20 cellular contexts compared by ENCODE assay signal in genomic region chr4:91267543-91267942, GRCh38.
DNase-seq lines count a peak whose midpoint lies in the region; ATAC-seq, FAIRE-seq and TF ChIP-seq lines count a peak whose summit lies in the region.
"Had no signal": no experiment of that assay in that cellular context is flagged by ENCODE, and none has a peak within 500 bp of the region (broad histone marks: within the 10 kb centered on the region; RNA-seq: fewer than 3 reads in every experiment).

No MANE protein-coding gene starts in this region.

- no peak overlapping the region for H3K4ac ChIP-seq in H1 (replicated peaks; ENCODE audit: insufficient read length, low read depth, low read length)

- H3K27ac ChIP-seq in HUES6 (ENCODE audit: low read depth, low read length) (peak overlapping the region; percentile 76; the same call in 1 of the 2 replicates), H1 (ENCODE audit: low read depth, low read length) (no peak overlapping the region)
- H3K27ac ChIP-seq: sigmoid colon, stomach had no signal

- peaks cover 34% of the 10 kb centered on the region for H3K4me1 Mint-ChIP-seq in mesothelial cell of epicardium
- H3K4me1 Mint-ChIP-seq: activated naive CD8-positive, alpha-beta T cell treated with anti-CD3 and anti-CD28 coated beads for 36 hours; T-cell had no signal

- TF ChIP-seq RAD21 in H1 (IDR thresholded peaks at IDR 0.05 in 1 of 2, conservative IDR thresholded peaks at IDR 0.05 in 1 of 2; ENCODE audit: low read depth in 2 of 2, low read length in 2 of 2), result no peak

- no peaks in the 10 kb centered on the region for H4K20me1 ChIP-seq in H1 (replicated peaks in 1 of 2; ENCODE audit: control insufficient read depth in 1 of 2, insufficient read depth in 2 of 2, low read length in 2 of 2)

- no peaks in the 10 kb centered on the region for H3K79me2 ChIP-seq in H1 (ENCODE audit: control insufficient read depth in 1 of 2, insufficient read depth in 2 of 2, low read length in 2 of 2)

- no peak overlapping the region for H3K56ac ChIP-seq in H1 (replicated peaks; ENCODE audit: insufficient read length, low read depth, low read length)

- H3K9me3 Mint-ChIP-seq in mesothelial cell of epicardium, result peaks cover 12% of the 10 kb centered on the region

- no peaks in the 10 kb centered on the region for H3K27me3 ChIP-seq in HUES6 (ENCODE audit: control insufficient read depth, insufficient read depth, low read length)
- no peaks in the 10 kb centered on the region for H3K27me3 ChIP-seq in H1 (replicated peaks in 1 of 4; ENCODE audit: control insufficient read depth in 3 of 4, extremely low read depth in 1 of 4, insufficient read depth in 3 of 4, low read length in 3 of 4)
- H3K27me3 ChIP-seq: sigmoid colon, stomach had no signal

- TF ChIP-seq CTCF in GM10248 (IDR thresholded peaks at IDR 0.05; ENCODE audit: control extremely low read depth, extremely low read depth, low read depth, missing control alignments) (no peak), H1 (IDR thresholded peaks at IDR 0.05; ENCODE audit: control extremely low read depth in 1 of 3, insufficient read depth in 1 of 3, low read depth in 1 of 3, low read length in 3 of 3) (no peak), mesothelial cell of epicardium (IDR thresholded peaks at IDR 0.05; ENCODE audit: unreplicated experiment) (no peak)

- H3K14ac ChIP-seq in H1 (ENCODE audit: insufficient read length), result no peak overlapping the region

- no peaks in the 10 kb centered on the region for H3K36me3 Mint-ChIP-seq in mesothelial cell of epicardium
- H3K36me3 Mint-ChIP-seq: activated naive CD8-positive, alpha-beta T cell treated with anti-CD3 and anti-CD28 coated beads for 36 hours; brain; T-cell had no signal

- POLR2A ChIA-PET in GM10248 (lab: Yijun Ruan, JAX), result no interaction called here
- POLR2A ChIA-PET in H1 (lab: Charles Lee; ENCODE audit: partially characterized antibody), result no interaction called here

- H3K9me3 ChIP-seq in HUES6 (ENCODE audit: control insufficient read depth, insufficient read depth, low read depth, low read length), result peaks cover 4% of the 10 kb centered on the region; the same call in 1 of the 2 replicates
- no peaks in the 10 kb centered on the region; a peak in 1 of 4 replicates for H3K9me3 ChIP-seq in H1 (ENCODE audit: insufficient read depth in 2 of 2, low read depth in 1 of 2, low read length in 1 of 2)
- H3K9me3 ChIP-seq: sigmoid colon had no signal

- DNase-seq in GM10248 (ENCODE audit: extremely low spot score), result peak; percentile 8
- no peak for DNase-seq in H1 (ENCODE audit: low read depth in 1 of 2, low spot score in 2 of 2)
- no peak for DNase-seq in mesothelial cell of epicardium (ENCODE audit: low spot score in 2 of 2, unreplicated experiment in 2 of 2)
- DNase-seq in NCI-H2081 treated with DMSO at 0.1 percent for 48 hours (lab: John Stamatoyannopoulos, UW), result no peak
- no peak for DNase-seq in activated T-cell treated with anti-CD3 and anti-CD28 coated beads for 4 hours
- no peak for DNase-seq in SKM-1 treated with dmso at 0.1 percent for 144 hours (lab: John Stamatoyannopoulos, UW; ENCODE audit: unreplicated experiment)
- DNase-seq: activated CD8-positive, alpha-beta T cell treated with anti-CD3 and anti-CD28 coated beads for 36 hours; activated naive CD8-positive, alpha-beta T cell treated with anti-CD3 and anti-CD28 coated beads for 36 hours; activated T-cell treated with anti-CD3 and anti-CD28 coated beads, Interleukin-2, amount 50 U/mL, for 48 hours; CD4-positive, alpha-beta T cell; erythroblast; NCI-H2227 treated with DMSO at 0.1 percent for 48 hours; sigmoid colon; stomach; T-cell had no signal

- no peak overlapping the region for H3K4me3 Mint-ChIP-seq in mesothelial cell of epicardium
- H3K4me3 Mint-ChIP-seq: activated CD8-positive, alpha-beta T cell treated with anti-CD3 and anti-CD28 coated beads for 36 hours; activated naive CD8-positive, alpha-beta T cell treated with anti-CD3 and anti-CD28 coated beads for 36 hours; brain; CD4-positive, alpha-beta T cell; dendritic cell treated with granulocyte-macrophage colony-stimulating factor and Interleukin-4, amounts not matched to agents 40 ng/mL and 50 ng/mL, for 4 days; T-cell had no signal

- TF ChIP-seq EP300 in H1 (IDR thresholded peaks at IDR 0.05; ENCODE audit: borderline replicate concordance in 1 of 2, low read depth in 2 of 2, low read length in 2 of 2), result no peak

- H4K91ac ChIP-seq in H1 (replicated peaks; ENCODE audit: insufficient read length, low read length), result no peak overlapping the region

- H2BK120ac ChIP-seq in H1 (replicated peaks; ENCODE audit: low read depth, low read length), result no peak overlapping the region

- no peak overlapping the region for H2BK20ac ChIP-seq in H1 (ENCODE audit: low read length)

- H3K27me3 Mint-ChIP-seq in mesothelial cell of epicardium (ENCODE audit: low read depth), result no peaks in the 10 kb centered on the region
- H3K27me3 Mint-ChIP-seq: activated CD8-positive, alpha-beta T cell treated with anti-CD3 and anti-CD28 coated beads for 36 hours; activated naive CD8-positive, alpha-beta T cell treated with anti-CD3 and anti-CD28 coated beads for 36 hours; brain; CD4-positive, alpha-beta T cell; dendritic cell treated with granulocyte-macrophage colony-stimulating factor and Interleukin-4, amounts not matched to agents 40 ng/mL and 50 ng/mL, for 4 days; T-cell had no signal

- H3K79me1 ChIP-seq in H1 (ENCODE audit: low read depth, low read length), result no peaks in the 10 kb centered on the region

- TF ChIP-seq POLR2A in H1 (IDR thresholded peaks at IDR 0.05; ENCODE audit: control extremely low read depth in 1 of 2, low read depth in 2 of 2, low read length in 2 of 2), result no peak

- no peak overlapping the region for H2BK12ac ChIP-seq in H1 (ENCODE audit: low read depth, low read length)

- H4K8ac ChIP-seq in H1 (ENCODE audit: extremely low read depth, insufficient read depth, low read length), result no peak overlapping the region

- CTCF ChIA-PET in GM10248 (lab: Yijun Ruan, JAX) (no interaction called here), H1 (lab: Charles Lee; ENCODE audit: partially characterized antibody) (no interaction called here)

- H3K23ac ChIP-seq in H1 (ENCODE audit: insufficient read length), result no peak overlapping the region

- H2AK5ac ChIP-seq in H1 (ENCODE audit: low read depth, low read length), result no peak overlapping the region

- H3K18ac ChIP-seq in H1 (ENCODE audit: extremely low read depth, low read length), result no peak overlapping the region

- H3K4me2 ChIP-seq in H1 (ENCODE audit: insufficient read depth in 1 of 2, low read depth in 2 of 2, low read length in 2 of 2), result no peak overlapping the region

- no peak overlapping the region for H2BK5ac ChIP-seq in H1 (ENCODE audit: low read depth, low read length)

- H3K9ac ChIP-seq in HUES6 (ENCODE audit: low read length), result no peak overlapping the region
- no peak overlapping the region for H3K9ac ChIP-seq in H1 (replicated peaks in 1 of 4; ENCODE audit: extremely low read depth in 1 of 4, low read depth in 3 of 4, low read length in 3 of 4)

- H3K4me1 ChIP-seq in HUES6 (ENCODE audit: control insufficient read depth, insufficient read depth, low read length) (peaks cover 27% of the 10 kb centered on the region), H1 (replicated peaks in 1 of 4; ENCODE audit: control insufficient read depth in 3 of 4, insufficient read depth in 4 of 4, low read length in 3 of 4) (peaks cover 0 to 15% (median 4%) of the 10 kb centered on the region in 4 experiments; a peak in 3 of 7 replicates)
- H3K4me1 ChIP-seq: sigmoid colon, stomach had no signal

- H3K4me3 ChIP-seq in HUES6 (ENCODE audit: low read depth, low read length) (no peak overlapping the region), H1 (ENCODE audit: extremely low read depth in 1 of 4, insufficient read depth in 2 of 4, low read depth in 3 of 4, low read length in 4 of 4) (no peak overlapping the region)
- H3K4me3 ChIP-seq: sigmoid colon, stomach had no signal

- H3K36me3 ChIP-seq in HUES6 (ENCODE audit: control insufficient read depth, insufficient read depth, low read length), result no peaks in the 10 kb centered on the region; the same call in 1 of the 2 replicates
- H3K36me3 ChIP-seq in H1 (ENCODE audit: control insufficient read depth in 2 of 4, insufficient read depth in 4 of 4, low read length in 3 of 4), result no peaks in the 10 kb centered on the region
- H3K36me3 ChIP-seq: sigmoid colon, stomach had no signal

- H3K27ac Mint-ChIP-seq in mesothelial cell of epicardium, result peak overlapping the region; percentile 83
- H3K27ac Mint-ChIP-seq: activated CD8-positive, alpha-beta T cell treated with anti-CD3 and anti-CD28 coated beads for 36 hours; activated naive CD8-positive, alpha-beta T cell treated with anti-CD3 and anti-CD28 coated beads for 36 hours; brain; CD4-positive, alpha-beta T cell; dendritic cell treated with granulocyte-macrophage colony-stimulating factor and Interleukin-4, amounts not matched to agents 40 ng/mL and 50 ng/mL, for 4 days; T-cell had no signal

- no peak overlapping the region for H2AFZ ChIP-seq in H1 (ENCODE audit: low read length)

- H2BK15ac ChIP-seq in H1 (ENCODE audit: low read length), result no peak overlapping the region

- H4K5ac ChIP-seq in H1 (ENCODE audit: insufficient read length, low read depth, low read length), result peak overlapping the region; percentile 75

- no peaks in the 10 kb centered on the region for H3K23me2 ChIP-seq in H1 (ENCODE audit: low read depth, low read length)

- FAIRE-seq in H1 (lab: Jason Lieb, UNC), result no peak
- FAIRE-seq: HTR-8/SVneo had no signal

- no peak for ATAC-seq in GM21360 (IDR thresholded peaks at IDR 0.05; ENCODE audit: unreplicated experiment)
- ATAC-seq: activated CD8-positive, alpha-beta T cell treated with anti-CD3 and anti-CD28 coated beads for 36 hours; T-cell had no signal

TF ChIP-seq in H1, 55 proteins besides CTCF, POLR2A, EP300 and RAD21 (continues in another document):
- TF ChIP-seq SIN3A (conservative IDR thresholded peaks at IDR 0.05 in 1 of 2, IDR thresholded peaks at IDR 0.05 in 1 of 2; ENCODE audit: low read depth in 1 of 2, low read length in 2 of 2) (no peak), SAP30 (IDR thresholded peaks at IDR 0.05; ENCODE audit: insufficient read depth, insufficient replicate concordance, low read length) (no peak), RFX5 (IDR thresholded peaks at IDR 0.05; ENCODE audit: borderline replicate concordance, low read depth, low read length) (no peak), TEAD4 (IDR thresholded peaks at IDR 0.05; ENCODE audit: low read depth, low read length) (no peak)
